ENCODE assay signal across 19 cellular contexts in genomic region chr11:128354476-128354875, GRCh38.
"Had no signal": no experiment of that assay in that cellular context is flagged by ENCODE, and none has a peak within 500 bp of the region (broad histone marks: within the 10 kb centered on the region; RNA-seq: fewer than 3 reads in every experiment).

No MANE protein-coding gene starts in this region.

- H3K4me3 ChIP-seq: adrenal gland, mucosa of descending colon, neural progenitor cell, right atrium auricular region had no signal

- H3K36me3 ChIP-seq: adrenal gland, neural progenitor cell, right atrium auricular region had no signal

- DNase-seq: activated CD4-positive, alpha-beta T cell treated with anti-CD3 and anti-CD28 coated beads for 1 hour; activated CD8-positive, alpha-beta memory T cell treated with anti-CD3 and anti-CD28 coated beads for 24 hours; activated CD8-positive, alpha-beta memory T cell treated with anti-CD3 and anti-CD28 coated beads, Interleukin-2, amount 50 U/mL, for 48 hours; activated effector memory CD4-positive, alpha-beta T cell treated with anti-CD3 and anti-CD28 coated beads, Interleukin-2, amount 50 U/mL, for 16 hours; activated T-cell treated with anti-CD3 and anti-CD28 coated beads, Interleukin-2, amount 50 U/mL, for 48 hours; adrenal gland; mesenchymal stem cell; mucosa of descending colon; naive B cell; stimulated activated CD4-positive, alpha-beta T cell treated with anti-CD3 and anti-CD28 coated beads, Interleukin-2, amount 100 ng/mL, for 48 hours; stimulated activated naive CD8-positive, alpha-beta T cell treated with anti-CD3 and anti-CD28 coated beads, Interleukin-15, amount 100 ng/mL, for 72 hours; T1000; trophoblast cell had no signal

- ATAC-seq: esophagus mucosa; mucosa of descending colon; stimulated activated naive CD8-positive, alpha-beta T cell treated with anti-CD3 and anti-CD28 coated beads, Interleukin-15, amount 100 ng/mL, for 72 hours had no signal

- H3K27me3 Mint-ChIP-seq: activated naive CD4-positive, alpha-beta T cell treated with anti-CD3 and anti-CD28 coated beads, Interleukin-2, amount 50 U/mL, for 24 hours; naive B cell; stimulated activated naive CD8-positive, alpha-beta T cell treated with anti-CD3 and anti-CD28 coated beads, Interleukin-15, amount 100 ng/mL, for 72 hours had no signal

- H3K9me3 ChIP-seq: adrenal gland, mucosa of descending colon, right atrium auricular region had no signal

- H3K4me3 Mint-ChIP-seq: activated naive CD4-positive, alpha-beta T cell treated with anti-CD3 and anti-CD28 coated beads, Interleukin-2, amount 50 U/mL, for 24 hours; naive B cell; neural progenitor cell; stimulated activated naive CD8-positive, alpha-beta T cell treated with anti-CD3 and anti-CD28 coated beads, Interleukin-15, amount 100 ng/mL, for 72 hours had no signal

- H3K36me3 Mint-ChIP-seq: activated naive CD4-positive, alpha-beta T cell treated with anti-CD3 and anti-CD28 coated beads, Interleukin-2, amount 50 U/mL, for 24 hours; naive B cell; neural progenitor cell had no signal

- FAIRE-seq: endometrium had no signal

- H3K27ac ChIP-seq: adrenal gland, neural progenitor cell, right atrium auricular region had no signal

- H3K27ac Mint-ChIP-seq: activated naive CD4-positive, alpha-beta T cell treated with anti-CD3 and anti-CD28 coated beads, Interleukin-2, amount 50 U/mL, for 24 hours; neural progenitor cell; progenitor cell of endocrine pancreas; stimulated activated naive CD8-positive, alpha-beta T cell treated with anti-CD3 and anti-CD28 coated beads, Interleukin-15, amount 100 ng/mL, for 72 hours had no signal

- H3K9me3 Mint-ChIP-seq: naive B cell, neural progenitor cell had no signal

- H3K27me3 ChIP-seq: adrenal gland, neural progenitor cell, right atrium auricular region had no signal

- H3K4me1 ChIP-seq: adrenal gland, neural progenitor cell, right atrium auricular region had no signal

- H3K4me1 Mint-ChIP-seq: neural progenitor cell had no signal
